Comparison of ENCODE assay signal across 18 cellular contexts in the genomic region with DNA sequence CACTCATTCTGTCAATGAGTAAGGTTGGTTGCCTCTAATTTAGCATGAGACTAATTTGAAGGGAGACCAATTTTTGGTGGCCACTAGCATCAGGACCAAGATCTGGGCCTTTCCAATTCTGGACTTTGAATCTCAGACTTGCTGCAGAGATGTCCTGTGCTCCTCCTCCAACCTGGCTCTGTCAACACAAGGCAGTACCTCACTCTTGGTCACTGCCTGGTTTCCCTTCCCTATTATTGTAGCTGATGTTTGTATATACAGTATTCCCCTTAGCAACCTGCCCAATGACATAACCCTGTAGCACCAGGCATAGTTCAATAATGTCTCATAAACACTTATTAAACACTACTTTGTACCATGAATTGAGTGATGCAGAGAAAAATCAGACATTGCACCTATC. TPM values are rescaled to one million over a fixed set of nuclear protein-coding genes. Genes with fewer than 3 reads are reported as not detected.
"Had no signal": no experiment of that assay in that cellular context is flagged by ENCODE, and none has a peak within 500 bp of the region (broad histone marks: within the 10 kb centered on the region; RNA-seq: fewer than 3 reads in every experiment).

No MANE protein-coding gene starts in this region.

- H3K4me3 ChIP-seq: hepatocyte, tibial nerve, uterus had no signal

- DNase-seq: activated CD4-positive, alpha-beta T cell treated with anti-CD3 and anti-CD28 coated beads for 48 hours; activated CD4-positive, CD25-positive, alpha-beta regulatory T cell; activated CD8-positive, alpha-beta T cell treated with anti-CD3 and anti-CD28 coated beads for 36 hours; activated naive CD4-positive, alpha-beta T cell; activated naive CD8-positive, alpha-beta T cell treated with anti-CD3 and anti-CD28 coated beads for 36 hours; activated T-cell treated with anti-CD3 and anti-CD28 coated beads, Interleukin-2, amount 50 U/mL, for 1 hour; amniotic stem cell; effector memory CD8-positive, alpha-beta T cell; foreskin fibroblast; left cardiac atrium; stimulated activated CD8-positive, alpha-beta memory T cell treated with anti-CD3 and anti-CD28 coated beads, Interleukin-4, amount 100 ng/mL, for 48 hours; uterus had no signal

RNA-seq across cellular contexts. Expression of a gene that starts 53.6 kb away (rescaled TPM):
- total RNA-seq: activated CD8-positive, alpha-beta T cell treated with anti-CD3 and anti-CD28 coated beads for 36 hours; activated naive CD8-positive, alpha-beta T cell treated with anti-CD3 and anti-CD28 coated beads for 36 hours; activated T-helper 17 cell treated with anti-CD3 and anti-CD28 coated beads, Interleukin-2, amount 50 U/mL, for 72 hours; chondrocyte; left cardiac atrium; lower leg skin; T-helper 2 cell treated with Interferon-gamma antibody and Interleukin-4, amounts not matched to agents 100 ng/mL and 5 ng/mL, for 36 hours; tibial nerve; uterus had no signal
